Comparison of ENCODE assay signal across 23 cellular contexts in the genomic region with DNA sequence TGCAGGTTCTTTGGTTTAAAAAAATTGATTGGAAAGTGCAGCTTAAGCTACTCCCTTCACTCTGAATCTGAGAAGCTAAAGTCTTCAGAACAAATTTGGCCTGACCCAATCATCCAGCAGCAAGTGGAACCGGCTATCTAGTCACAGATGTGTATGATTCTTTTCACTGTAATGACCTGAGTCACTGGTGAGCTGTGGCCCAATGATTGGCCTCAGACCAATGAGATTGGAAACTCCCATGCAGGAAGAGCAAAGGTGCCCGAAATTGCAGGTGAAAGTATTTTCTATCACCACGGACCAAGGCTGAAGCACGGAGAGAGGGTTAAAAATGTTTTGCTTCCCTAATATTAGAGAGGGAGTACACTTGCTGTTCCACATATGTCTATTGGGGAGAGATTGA. TPM values are rescaled to one million over a fixed set of nuclear protein-coding genes. Genes with fewer than 3 reads are reported as not detected.
DNase-seq lines count a peak whose midpoint lies in the region; ATAC-seq, FAIRE-seq and TF ChIP-seq lines count a peak whose summit lies in the region.
"Had no signal": no experiment of that assay in that cellular context is flagged by ENCODE, and none has a peak within 500 bp of the region (broad histone marks: within the 10 kb centered on the region; RNA-seq: fewer than 3 reads in every experiment).

No MANE protein-coding gene starts in this region.

- no peak overlapping the region for H3K9ac ChIP-seq in mammary epithelial cell (ENCODE audit: insufficient read depth, low read length)

- no TSS peak for BruUV-seq in mammary epithelial cell (replicated peaks; lab: Mats Ljungman, UMichigan)

- peaks cover 4% of the 10 kb centered on the region for H3K4me1 Mint-ChIP-seq in glutamatergic neuron (ENCODE audit: low read depth, unreplicated experiment)
- H3K4me1 Mint-ChIP-seq: CD14-positive monocyte had no signal

- no peak overlapping the region for H3K4me3 ChIP-seq in mammary epithelial cell (replicated peaks in 1 of 3; ENCODE audit: insufficient read depth in 1 of 3, low read depth in 2 of 3, low read length in 3 of 3)
- H3K4me3 ChIP-seq in breast epithelium = no peak overlapping the region
- H3K4me3 ChIP-seq in bronchial epithelial cell (ENCODE audit: low read depth, low read length) = no peak overlapping the region

- H3K27ac ChIP-seq in mammary epithelial cell (ENCODE audit: insufficient read depth, low read depth, low read length) (no peak overlapping the region), breast epithelium (no peak overlapping the region)
- H3K27ac ChIP-seq: 22Rv1, HL-60 had no signal

- H3K4me3 Mint-ChIP-seq in glutamatergic neuron (ENCODE audit: unreplicated experiment) = peak overlapping the region; percentile 46
- H3K4me3 Mint-ChIP-seq: CD14-positive monocyte; CD8-positive, alpha-beta T cell had no signal

- FAIRE-seq in bronchial epithelial cell (lab: Jason Lieb, UNC) = no peak
- FAIRE-seq: D721Med, GM12892, H54 had no signal

- intact Hi-C loops in mammary epithelial cell (cut with micrococcal nuclease) = loop anchor here (10.0 kb wide), 4 partner anchors 133 to 1183 kb away; a partner anchor contains a TSS
- intact Hi-C loops in breast epithelium (cut with DNase I; ENCODE audit: low total_unique reads) = no loop called here

- CTCF ChIA-PET in mammary epithelial cell (lab: Charles Lee; ENCODE audit: low non-redundant PET) = no interaction called here

- H2AFZ ChIP-seq in mammary epithelial cell (ENCODE audit: low read depth, low read length) = no peak overlapping the region

- H3K27me3 Mint-ChIP-seq in glutamatergic neuron (ENCODE audit: unreplicated experiment) = no peaks in the 10 kb centered on the region

- dilution Hi-C loops in mammary epithelial cell (cut with HindIII; ENCODE audit: low sequenced_read_pairs) = no loop called here

- H3K27me3 ChIP-seq in mammary epithelial cell (ENCODE audit: insufficient read depth, low read length) (peaks cover 2% of the 10 kb centered on the region), breast epithelium (peaks cover 0 to 69% of the 10 kb centered on the region in 2 donors), bronchial epithelial cell (ENCODE audit: control insufficient read depth, insufficient read depth, low read length) (no peaks in the 10 kb centered on the region)

- no peak overlapping the region for H3K4me2 ChIP-seq in mammary epithelial cell (ENCODE audit: insufficient read depth, low read depth, low read length)

- no peaks in the 10 kb centered on the region for H4K20me1 ChIP-seq in mammary epithelial cell (ENCODE audit: insufficient read depth, low read length)

- H3K36me3 Mint-ChIP-seq in glutamatergic neuron (ENCODE audit: unreplicated experiment) = no peaks in the 10 kb centered on the region
- H3K36me3 Mint-ChIP-seq: CD14-positive monocyte; CD8-positive, alpha-beta T cell had no signal

- ATAC-seq in GM21381 (IDR thresholded peaks at IDR 0.05; ENCODE audit: unreplicated experiment) (no peak), left lobe of liver (no peak)
- ATAC-seq: CD8-positive, alpha-beta T cell; HCT116 had no signal

- 62% methylated on average over 4 of the region's 4 CpGs for WGBS in mammary epithelial cell (ENCODE audit: low coverage, missing lambda C conversion rate)

- no peaks in the 10 kb centered on the region for H3K79me2 ChIP-seq in mammary epithelial cell (ENCODE audit: insufficient read depth, low read length)

- no peak for TF ChIP-seq POLR2A in breast epithelium (IDR thresholded peaks at IDR 0.05)

- H3K36me3 ChIP-seq in mammary epithelial cell (ENCODE audit: insufficient read depth, low read length) (no peaks in the 10 kb centered on the region), breast epithelium (no peaks in the 10 kb centered on the region), bronchial epithelial cell (ENCODE audit: control insufficient read depth, insufficient read depth, low read length) (no peaks in the 10 kb centered on the region)

- H3K9me3 ChIP-seq in mammary epithelial cell (replicated peaks; ENCODE audit: insufficient read depth, low read length) = no peaks in the 10 kb centered on the region
- peaks cover 0 to 5% of the 10 kb centered on the region in 2 donors for H3K9me3 ChIP-seq in breast epithelium

- H3K9me3 Mint-ChIP-seq in glutamatergic neuron (ENCODE audit: unreplicated experiment) = peaks cover 1% of the 10 kb centered on the region
- H3K9me3 Mint-ChIP-seq: CD14-positive monocyte; CD8-positive, alpha-beta T cell had no signal

- H3K27ac Mint-ChIP-seq in glutamatergic neuron (ENCODE audit: unreplicated experiment) = peak overlapping the region; percentile 79
- H3K27ac Mint-ChIP-seq: CD14-positive monocyte; CD8-positive, alpha-beta T cell had no signal

- in situ Hi-C loops in mammary epithelial cell (cut with MboI; ENCODE audit: low sequenced_read_pairs in 2 of 2) = loop anchor here in 1 of 2 donors (10.0 kb wide), 1 partner anchor 63 kb away; no protein-coding TSS in a partner anchor

- peak; percentile 9 for DNase-seq in mammary epithelial cell
- no peak for DNase-seq in breast epithelium (ENCODE audit: low spot score in 2 of 2)
- peak; percentile 45 for DNase-seq in bronchial epithelial cell (ENCODE audit: low read depth)
- no peak for DNase-seq in glutamatergic neuron
- no peak for DNase-seq in left lobe of liver (ENCODE audit: low spot score)
- no peak for DNase-seq in NCI-H2227 (lab: John Stamatoyannopoulos, UW; ENCODE audit: unreplicated experiment)
- no peak for DNase-seq in NCI-H345 treated with DMSO at 0.1 percent for 48 hours (lab: John Stamatoyannopoulos, UW; ENCODE audit: unreplicated experiment)
- DNase-seq: CD8-positive, alpha-beta T cell; COR-L47; DMS153; DMS79 treated with DMSO at 0.1 percent for 48 hours; EL; GDM1 had no signal

- H3K4me1 ChIP-seq in mammary epithelial cell (ENCODE audit: insufficient read depth, low read length) (peaks cover 19% of the 10 kb centered on the region), breast epithelium (no peaks in the 10 kb centered on the region)

- no peak for TF ChIP-seq CTCF in mammary epithelial cell (conservative IDR thresholded peaks at IDR 0.05 in 1 of 2, IDR thresholded peaks at IDR 0.05 in 1 of 2; ENCODE audit: extremely low read depth in 1 of 2, insufficient read depth in 1 of 2, low read depth in 1 of 2, low read length in 2 of 2)
- no peak for TF ChIP-seq CTCF in breast epithelium (IDR thresholded peaks at IDR 0.05)
- no peak for TF ChIP-seq CTCF in bronchial epithelial cell (IDR thresholded peaks at IDR 0.05; ENCODE audit: insufficient read depth, low read length, severe bottlenecking)
- TF ChIP-seq CTCF in glutamatergic neuron (IDR thresholded peaks at IDR 0.05; ENCODE audit: partially characterized antibody, unreplicated experiment) = no peak

RNA-seq across cellular contexts. Expression of a gene that starts 11.4 kb away (rescaled TPM):
- total RNA-seq in mammary epithelial cell (not detected), breast epithelium (under 1 TPM in 1 of 3 donors, not detected in 2; 0.66 TPM), bronchial epithelial cell (0.13 TPM in 1 of 2 replicates, not detected in the other), glutamatergic neuron (ENCODE audit: unreplicated experiment) (not detected), left lobe of liver (0.75 TPM)
- not detected for polyA plus RNA-seq in mammary epithelial cell
- not detected for polyA minus RNA-seq in mammary epithelial cell
- total RNA-seq: A673; CD8-positive, alpha-beta T cell had no signal
- polyA plus RNA-seq: CD14-positive monocyte had no signal

RNA-seq across cellular contexts. Expression of a gene that starts 28.4 kb away (rescaled TPM):
- not detected for total RNA-seq in mammary epithelial cell
- not detected for polyA plus RNA-seq in mammary epithelial cell
- not detected for polyA minus RNA-seq in mammary epithelial cell
- total RNA-seq in breast epithelium = under 1 TPM in 2 of 3 donors, not detected in 1; 0.32 to 0.33 TPM
- total RNA-seq in bronchial epithelial cell = not detected in 2 replicates
- total RNA-seq in glutamatergic neuron (ENCODE audit: unreplicated experiment) = not detected
- 6.0 TPM for total RNA-seq in left lobe of liver
- total RNA-seq: A673; CD8-positive, alpha-beta T cell had no signal
- polyA plus RNA-seq: BJ, CD14-positive monocyte had no signal

Comparison
In these comparisons a context has a peak if more than half of its experiments do, and no peak if none do; other contexts are left out.
1. DNase-seq: peak in mammary epithelial cell (single experiment) and bronchial epithelial cell (single experiment); none in breast epithelium (0 of 2), glutamatergic neuron (single experiment), left lobe of liver (single experiment), NCI-H2227 (single experiment) and NCI-H345 treated with DMSO at 0.1 percent for 48 hours (single experiment).